ENCODE assay signal across 1 cellular context in the genomic region with DNA sequence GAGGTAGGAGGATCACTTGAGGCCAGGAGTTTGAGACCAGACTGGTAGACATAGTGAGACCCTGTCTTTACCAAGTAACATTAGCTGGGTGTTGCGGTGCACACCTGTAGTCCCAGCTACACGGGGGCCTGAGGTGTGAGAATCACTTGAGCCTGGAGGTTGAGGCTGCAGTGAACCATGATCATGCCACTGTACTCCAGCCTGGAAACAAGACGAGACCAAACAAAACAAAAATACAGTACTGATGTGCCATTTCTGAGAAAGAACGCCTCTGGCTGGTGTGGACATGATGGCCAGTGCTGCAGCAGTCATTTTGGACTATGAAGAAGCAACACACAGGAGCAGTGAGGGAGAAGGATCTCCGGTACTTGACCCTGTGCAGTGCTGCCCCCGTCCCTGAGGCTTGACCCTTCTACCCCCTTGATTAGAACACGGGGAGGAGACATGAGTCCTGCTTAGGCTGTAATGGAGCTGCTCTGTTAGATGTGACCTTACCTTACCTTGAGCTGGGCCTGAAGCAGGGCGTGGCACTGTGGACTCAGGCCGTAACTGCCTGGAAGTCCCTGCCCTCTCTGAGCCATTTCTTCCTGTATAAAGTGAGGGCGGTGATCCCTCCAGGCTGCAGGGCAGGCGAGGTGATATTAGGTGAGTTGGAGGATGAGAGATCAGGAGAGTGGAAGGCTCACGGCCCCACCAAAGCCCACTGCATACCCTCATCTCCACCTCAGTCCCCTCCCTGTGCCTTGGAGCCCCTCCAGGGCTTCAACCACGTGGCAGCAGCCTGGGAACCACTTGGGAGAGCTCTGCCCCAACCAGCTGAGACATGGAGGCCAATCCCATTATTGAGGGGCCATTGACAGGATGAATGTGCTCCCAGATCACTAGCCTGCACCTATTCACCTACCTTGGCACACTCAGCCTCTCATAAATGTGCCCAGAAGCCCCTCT.
TF ChIP-seq lines count a peak whose summit lies in the region.

No MANE protein-coding gene starts in this region.

TF ChIP-seq in IMR-90, 13 proteins besides CTCF, POLR2A, EP300 and RAD21:
- TF ChIP-seq, protein P1, sequence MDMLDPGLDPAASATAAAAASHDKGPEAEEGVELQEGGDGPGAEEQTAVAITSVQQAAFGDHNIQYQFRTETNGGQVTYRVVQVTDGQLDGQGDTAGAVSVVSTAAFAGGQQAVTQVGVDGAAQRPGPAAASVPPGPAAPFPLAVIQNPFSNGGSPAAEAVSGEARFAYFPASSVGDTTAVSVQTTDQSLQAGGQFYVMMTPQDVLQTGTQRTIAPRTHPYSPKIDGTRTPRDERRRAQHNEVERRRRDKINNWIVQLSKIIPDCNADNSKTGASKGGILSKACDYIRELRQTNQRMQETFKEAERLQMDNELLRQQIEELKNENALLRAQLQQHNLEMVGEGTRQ (IDR thresholded peaks at IDR 0.05; ENCODE audit: low read depth, low read length) = no peak
- TF ChIP-seq RFX5 (IDR thresholded peaks at IDR 0.05; ENCODE audit: low read depth, low read length) = no peak
- TF ChIP-seq MAZ (IDR thresholded peaks at IDR 0.05; ENCODE audit: borderline replicate concordance, low read depth, low read length) = no peak
- TF ChIP-seq FOS (IDR thresholded peaks at IDR 0.05; ENCODE audit: low read depth, low read length) = no peak
- no peak for TF ChIP-seq NFE2L2 (IDR thresholded peaks at IDR 0.05; ENCODE audit: low read depth, low read length)
- no peak for TF ChIP-seq CHD1 (IDR thresholded peaks at IDR 0.05; ENCODE audit: low read depth, low read length)
- TF ChIP-seq, protein P2, sequence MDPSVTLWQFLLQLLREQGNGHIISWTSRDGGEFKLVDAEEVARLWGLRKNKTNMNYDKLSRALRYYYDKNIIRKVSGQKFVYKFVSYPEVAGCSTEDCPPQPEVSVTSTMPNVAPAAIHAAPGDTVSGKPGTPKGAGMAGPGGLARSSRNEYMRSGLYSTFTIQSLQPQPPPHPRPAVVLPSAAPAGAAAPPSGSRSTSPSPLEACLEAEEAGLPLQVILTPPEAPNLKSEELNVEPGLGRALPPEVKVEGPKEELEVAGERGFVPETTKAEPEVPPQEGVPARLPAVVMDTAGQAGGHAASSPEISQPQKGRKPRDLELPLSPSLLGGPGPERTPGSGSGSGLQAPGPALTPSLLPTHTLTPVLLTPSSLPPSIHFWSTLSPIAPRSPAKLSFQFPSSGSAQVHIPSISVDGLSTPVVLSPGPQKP (IDR thresholded peaks at IDR 0.05; ENCODE audit: borderline replicate concordance, low read depth, low read length) = no peak
- no peak for TF ChIP-seq MXI1 (IDR thresholded peaks at IDR 0.05; ENCODE audit: borderline replicate concordance, low read depth, low read length)
- no peak for TF ChIP-seq MAFK (IDR thresholded peaks at IDR 0.05; ENCODE audit: low read depth, low read length)
- no peak for TF ChIP-seq RCOR1 (IDR thresholded peaks at IDR 0.05; ENCODE audit: insufficient replicate concordance, low read length)
- no peak for TF ChIP-seq BHLHE40 (IDR thresholded peaks at IDR 0.05; ENCODE audit: low read depth, low read length)
- TF ChIP-seq CEBPB (IDR thresholded peaks at IDR 0.05; ENCODE audit: low read depth, low read length) = no peak
- TF ChIP-seq SMC3 (IDR thresholded peaks at IDR 0.05; ENCODE audit: low read depth, low read length) = no peak
